In genomic region chr9:84600739-84601138, GRCh38 we compare ENCODE assay signal across 12 cellular contexts.
"Had no signal": no experiment of that assay in that cellular context is flagged by ENCODE, and none has a peak within 500 bp of the region (broad histone marks: within the 10 kb centered on the region; RNA-seq: fewer than 3 reads in every experiment).

No MANE protein-coding gene starts in this region.

- H3K36me3 ChIP-seq: ascending aorta, sigmoid colon had no signal

- H3K27ac ChIP-seq: ascending aorta, sigmoid colon had no signal

- DNase-seq: activated CD8-positive, alpha-beta memory T cell treated with anti-CD3 and anti-CD28 coated beads, Interleukin-2, amount 50 U/mL, for 4 hours; activated CD8-positive, alpha-beta T cell treated with anti-CD3 and anti-CD28 coated beads for 36 hours; activated naive CD8-positive, alpha-beta T cell treated with anti-CD3 and anti-CD28 coated beads, Interleukin-2, amount 50 U/mL, for 24 hours; hypothalamus; kidney glomerular epithelial cell; naive thymus-derived CD8-positive, alpha-beta T cell; nucleus accumbens; sigmoid colon; stimulated activated naive CD4-positive, alpha-beta T cell; substantia nigra; SW 1271 had no signal

- H3K4me3 ChIP-seq: ascending aorta, sigmoid colon had no signal

- ATAC-seq: activated CD8-positive, alpha-beta T cell treated with anti-CD3 and anti-CD28 coated beads for 36 hours; activated naive CD8-positive, alpha-beta T cell treated with anti-CD3 and anti-CD28 coated beads, Interleukin-2, amount 50 U/mL, for 24 hours; naive thymus-derived CD8-positive, alpha-beta T cell had no signal

- H3K4me1 ChIP-seq: ascending aorta, sigmoid colon had no signal

- H3K27me3 ChIP-seq: ascending aorta, sigmoid colon had no signal

- H3K9me3 ChIP-seq: ascending aorta, sigmoid colon had no signal
